ENCODE assay signal across 22 cellular contexts in the genomic region with DNA sequence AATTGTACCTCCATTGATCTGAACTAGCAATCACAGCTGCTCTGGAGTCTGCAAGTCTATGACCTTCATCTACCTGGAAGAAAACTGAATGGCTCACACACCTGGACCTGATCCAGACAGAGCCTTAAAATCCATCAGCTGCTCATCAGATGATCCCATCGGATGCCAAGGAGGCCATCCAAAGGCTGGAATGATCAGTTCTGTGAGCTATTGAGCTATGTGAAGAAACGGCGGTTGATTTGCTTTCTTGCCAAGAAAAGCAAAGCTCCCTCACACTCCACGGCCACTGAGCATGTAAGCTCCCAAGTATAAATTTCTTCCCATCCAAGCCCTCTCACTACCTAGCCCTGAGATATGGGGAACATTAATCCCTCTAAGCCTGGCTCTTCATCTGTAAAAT.
"Had no signal": no experiment of that assay in that cellular context is flagged by ENCODE, and none has a peak within 500 bp of the region (broad histone marks: within the 10 kb centered on the region; RNA-seq: fewer than 3 reads in every experiment).

No MANE protein-coding gene starts in this region.

- H3K9me3 Mint-ChIP-seq: activated naive CD8-positive, alpha-beta T cell treated with anti-CD3 and anti-CD28 coated beads, Interleukin-2, amount 50 U/mL, for 24 hours; activated T-helper 1 cell treated with anti-CD3 and anti-CD28 coated beads, Interleukin-12 subunit alpha, Interleukin-12 subunit beta, Interleukin-2, Interleukin-4 antibody, amounts not matched to agents 30 ng/mL and 10 ng/mL and 1 ng/mL, durations not matched to agents 14 hours and 24 hours and 36 hours; brain; central memory CD8-positive, alpha-beta T cell; endodermal cell; immature natural killer cell; naive B cell; neural progenitor cell; stimulated activated naive CD8-positive, alpha-beta T cell treated with anti-CD3 and anti-CD28 coated beads, Interleukin-15, Interleukin-2, amounts not matched to agents 100 ng/mL and 50 ng/mL, for 24 hours had no signal

- H3K4me3 ChIP-seq: esophagus squamous epithelium, lower lobe of right lung, neural progenitor cell, tibial artery had no signal

- H3K27me3 Mint-ChIP-seq: activated naive CD8-positive, alpha-beta T cell treated with anti-CD3 and anti-CD28 coated beads, Interleukin-2, amount 50 U/mL, for 24 hours; central memory CD8-positive, alpha-beta T cell; naive B cell; stimulated activated naive CD8-positive, alpha-beta T cell treated with anti-CD3 and anti-CD28 coated beads, Interleukin-15, Interleukin-2, amounts not matched to agents 100 ng/mL and 50 ng/mL, for 24 hours had no signal

- H3K27me3 ChIP-seq: esophagus squamous epithelium, neural progenitor cell, tibial artery had no signal

- H3K36me3 ChIP-seq: neural progenitor cell had no signal

- H3K36me3 Mint-ChIP-seq: naive B cell had no signal

- H3K4me3 Mint-ChIP-seq: activated CD8-positive, alpha-beta T cell treated with anti-CD3 and anti-CD28 coated beads, Interleukin-2, amount 10 ng/mL, durations not matched to agents 7 days and 5 days; activated naive CD8-positive, alpha-beta T cell treated with anti-CD3 and anti-CD28 coated beads, Interleukin-2, amount 50 U/mL, for 24 hours; activated T-helper 1 cell treated with anti-CD3 and anti-CD28 coated beads, Interleukin-12 subunit alpha, Interleukin-12 subunit beta, Interleukin-2, Interleukin-4 antibody, amounts not matched to agents 30 ng/mL and 10 ng/mL and 1 ng/mL, durations not matched to agents 14 hours and 24 hours and 36 hours; brain; central memory CD8-positive, alpha-beta T cell; endodermal cell; immature natural killer cell; naive B cell; neural progenitor cell; stimulated activated naive CD8-positive, alpha-beta T cell treated with anti-CD3 and anti-CD28 coated beads, Interleukin-15, Interleukin-2, amounts not matched to agents 100 ng/mL and 50 ng/mL, for 24 hours had no signal

- H3K27ac ChIP-seq: esophagus squamous epithelium, lower lobe of right lung, neural progenitor cell, tibial artery had no signal

- H3K9me3 ChIP-seq: esophagus squamous epithelium, lower lobe of right lung, tibial artery had no signal

- H3K4me1 Mint-ChIP-seq: activated naive CD8-positive, alpha-beta T cell treated with anti-CD3 and anti-CD28 coated beads, Interleukin-2, amount 50 U/mL, for 24 hours; immature natural killer cell; naive B cell had no signal

- H3K4me1 ChIP-seq: esophagus squamous epithelium, lower lobe of right lung, tibial artery had no signal

- H3K27ac Mint-ChIP-seq: activated CD8-positive, alpha-beta T cell treated with anti-CD3 and anti-CD28 coated beads, Interleukin-2, amount 10 ng/mL, durations not matched to agents 7 days and 5 days; activated naive CD8-positive, alpha-beta T cell treated with anti-CD3 and anti-CD28 coated beads, Interleukin-2, amount 50 U/mL, for 24 hours; activated T-helper 1 cell treated with anti-CD3 and anti-CD28 coated beads, Interleukin-12 subunit alpha, Interleukin-12 subunit beta, Interleukin-2, Interleukin-4 antibody, amounts not matched to agents 30 ng/mL and 10 ng/mL and 1 ng/mL, durations not matched to agents 14 hours and 24 hours and 36 hours; brain; endodermal cell; immature natural killer cell; neural progenitor cell; stimulated activated naive CD8-positive, alpha-beta T cell treated with anti-CD3 and anti-CD28 coated beads, Interleukin-15, Interleukin-2, amounts not matched to agents 100 ng/mL and 50 ng/mL, for 24 hours had no signal

- DNase-seq: activated CD4-positive, alpha-beta T cell treated with anti-CD3 and anti-CD28 coated beads for 1 hour; activated CD4-positive, alpha-beta T cell treated with anti-CD3 and anti-CD28 coated beads, Interleukin-2, amount 50 U/mL, for 1 hour; activated CD8-positive, alpha-beta T cell treated with anti-CD3 and anti-CD28 coated beads, Interleukin-2, amount 10 ng/mL, durations not matched to agents 7 days and 5 days; activated gamma-delta T cell; activated naive CD4-positive, alpha-beta T cell treated with anti-CD3 and anti-CD28 coated beads, Interleukin-2, amount 50 U/mL, for 16 hours; activated naive CD8-positive, alpha-beta T cell treated with anti-CD3 and anti-CD28 coated beads, Interleukin-2, amount 50 U/mL, for 24 hours; cortex of kidney; endodermal cell; esophagus squamous epithelium; immature natural killer cell; lower lobe of right lung; mesendoderm; naive B cell; stimulated activated CD4-positive, alpha-beta T cell treated with anti-CD3 and anti-CD28 coated beads, Interleukin-1b, Interleukin-23, amount 100 ng/mL, for 48 hours; T-helper 1 cell; T-helper 9 cell; tibial artery had no signal

- ATAC-seq: activated CD8-positive, alpha-beta T cell treated with anti-CD3 and anti-CD28 coated beads, Interleukin-2, amount 10 ng/mL, durations not matched to agents 7 days and 5 days; activated naive CD8-positive, alpha-beta T cell treated with anti-CD3 and anti-CD28 coated beads, Interleukin-2, amount 50 U/mL, for 24 hours; lower lobe of right lung had no signal
